Comparison of ENCODE assay signal across 21 cellular contexts in the genomic region with DNA sequence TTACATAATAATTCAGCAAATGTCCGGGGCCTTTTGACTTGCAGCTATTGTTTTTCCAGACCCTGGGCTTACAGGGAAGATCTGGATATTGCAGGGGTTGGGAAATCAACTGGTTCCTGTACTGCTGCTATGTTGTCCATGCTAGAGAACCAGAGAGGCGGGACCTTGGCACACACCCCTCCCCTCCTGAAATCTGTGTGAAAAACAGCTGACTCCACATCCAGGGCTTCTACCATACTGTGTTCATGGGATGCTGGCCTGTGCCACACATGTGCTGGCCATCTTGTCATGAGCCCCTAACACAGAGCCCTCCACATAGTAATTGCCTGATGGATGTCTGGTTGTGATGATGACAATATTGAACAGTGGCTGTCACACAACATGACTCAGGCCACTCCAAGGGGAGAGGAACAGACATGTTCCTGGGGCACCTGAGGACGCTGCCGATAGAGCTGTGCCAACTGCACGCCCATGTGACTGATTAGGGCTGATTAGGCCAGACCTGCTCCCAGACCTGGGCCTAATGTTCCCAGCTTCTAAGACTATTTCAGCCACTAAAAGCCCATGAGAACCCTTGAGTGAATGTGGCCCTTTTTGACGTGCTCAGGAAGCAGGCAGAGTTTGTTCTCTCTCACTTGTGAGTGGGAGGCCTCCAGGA. TPM values are rescaled to one million over a fixed set of nuclear protein-coding genes. Genes with fewer than 3 reads are reported as not detected.
DNase-seq lines count a peak whose midpoint lies in the region; ATAC-seq and TF ChIP-seq lines count a peak whose summit lies in the region.
"Had no signal": no experiment of that assay in that cellular context is flagged by ENCODE, and none has a peak within 500 bp of the region (broad histone marks: within the 10 kb centered on the region; RNA-seq: fewer than 3 reads in every experiment).

No MANE protein-coding gene starts in this region.

- POLR2A ChIA-PET in activated CD8-positive, alpha-beta T cell treated with anti-CD3 and anti-CD28 coated beads, Interleukin-2, amount 10 ng/mL, durations not matched to agents 7 days and 5 days (lab: Charles Lee) = interaction anchor here (0.8 to 1.4 kb wide), 3 partner anchors 10 to 31 kb away, joined by 3 to 4 read pairs (median 4); no protein-coding TSS in a partner anchor

- no peaks in the 10 kb centered on the region for H3K27me3 Mint-ChIP-seq in activated CD8-positive, alpha-beta T cell treated with anti-CD3 and anti-CD28 coated beads, Interleukin-2, amount 10 ng/mL, durations not matched to agents 7 days and 5 days (ENCODE audit: low read depth)
- H3K27me3 Mint-ChIP-seq: naive thymus-derived CD8-positive, alpha-beta T cell had no signal

- no peak for TF ChIP-seq POLR2A in suprapubic skin (IDR thresholded peaks at IDR 0.05)

- H3K4me3 Mint-ChIP-seq in activated CD8-positive, alpha-beta T cell treated with anti-CD3 and anti-CD28 coated beads, Interleukin-2, amount 10 ng/mL, durations not matched to agents 7 days and 5 days = no peak overlapping the region
- H3K4me3 Mint-ChIP-seq: activated CD8-positive, alpha-beta memory T cell treated with anti-CD3 and anti-CD28 coated beads, Interleukin-2, amount 10 ng/mL, durations not matched to agents 7 days and 5 days had no signal

- H3K36me3 Mint-ChIP-seq in activated CD8-positive, alpha-beta T cell treated with anti-CD3 and anti-CD28 coated beads, Interleukin-2, amount 10 ng/mL, durations not matched to agents 7 days and 5 days (ENCODE audit: low read depth) = no peaks in the 10 kb centered on the region
- H3K36me3 Mint-ChIP-seq: activated CD8-positive, alpha-beta memory T cell treated with anti-CD3 and anti-CD28 coated beads, Interleukin-2, amount 10 ng/mL, durations not matched to agents 7 days and 5 days; naive thymus-derived CD8-positive, alpha-beta T cell; stimulated activated naive B cell treated with anti-CD40 and anti-IgM and Interleukin-4, amounts not matched to agents 10 μg/mL and 1 μg/mL and 100 μg/mL, for 72 hours had no signal

- peaks cover 11% of the 10 kb centered on the region for H3K4me1 Mint-ChIP-seq in activated CD8-positive, alpha-beta T cell treated with anti-CD3 and anti-CD28 coated beads, Interleukin-2, amount 10 ng/mL, durations not matched to agents 7 days and 5 days (ENCODE audit: low read depth)

- H3K27ac Mint-ChIP-seq in activated CD8-positive, alpha-beta T cell treated with anti-CD3 and anti-CD28 coated beads, Interleukin-2, amount 10 ng/mL, durations not matched to agents 7 days and 5 days = no peak overlapping the region
- H3K27ac Mint-ChIP-seq: activated CD8-positive, alpha-beta memory T cell treated with anti-CD3 and anti-CD28 coated beads, Interleukin-2, amount 10 ng/mL, durations not matched to agents 7 days and 5 days; T-helper 2 cell treated with Interferon-gamma antibody and Interleukin-4, amounts not matched to agents 5 μg/mL and 100 μg/mL, for 36 hours had no signal

- TF ChIP-seq EP300 in suprapubic skin (IDR thresholded peaks at IDR 0.05) = no peak

- peak overlapping the region; percentile 62 for H3K27ac ChIP-seq in epithelial cell of prostate
- peak overlapping the region; percentile 78 for H3K27ac ChIP-seq in suprapubic skin

- H3K4me3 ChIP-seq in suprapubic skin = no peak overlapping the region
- H3K4me3 ChIP-seq: colonic mucosa, prostate gland had no signal

- peak; percentile 71 for ATAC-seq in left lobe of liver
- ATAC-seq in activated CD8-positive, alpha-beta T cell treated with anti-CD3 and anti-CD28 coated beads, Interleukin-2, amount 10 ng/mL, durations not matched to agents 7 days and 5 days = no peak
- no peak for ATAC-seq in GM19351 (IDR thresholded peaks at IDR 0.05; ENCODE audit: unreplicated experiment)
- ATAC-seq in HG03520 (IDR thresholded peaks at IDR 0.05; ENCODE audit: unreplicated experiment) = no peak

- no peaks in the 10 kb centered on the region for H3K27me3 ChIP-seq in suprapubic skin
- H3K27me3 ChIP-seq: colonic mucosa, gastroesophageal sphincter had no signal

- TF ChIP-seq CTCF in suprapubic skin (IDR thresholded peaks at IDR 0.05) = no peak

- no peaks in the 10 kb centered on the region for H3K36me3 ChIP-seq in suprapubic skin
- H3K36me3 ChIP-seq: colonic mucosa, gastroesophageal sphincter, prostate gland had no signal

- DNase-seq in NCI-H82 (lab: John Stamatoyannopoulos, UW) = peak; percentile 27
- no peak for DNase-seq in NCI-H82 treated with DMSO at 0.1 percent for 48 hours (lab: John Stamatoyannopoulos, UW; ENCODE audit: unreplicated experiment)
- DNase-seq in epithelial cell of prostate (ENCODE audit: low read depth, low spot score) = no peak
- peak; percentile 73 for DNase-seq in left lobe of liver (ENCODE audit: low spot score)
- DNase-seq in suprapubic skin (ENCODE audit: low spot score in 2 of 2) = no peak
- DNase-seq in activated CD8-positive, alpha-beta T cell treated with anti-CD3 and anti-CD28 coated beads, Interleukin-2, amount 10 ng/mL, durations not matched to agents 7 days and 5 days = no peak
- DNase-seq: activated CD4-positive, alpha-beta T cell treated with anti-CD3 and anti-CD28 coated beads for 1 hour; activated CD8-positive, alpha-beta memory T cell treated with anti-CD3 and anti-CD28 coated beads, Interleukin-2, amount 10 ng/mL, durations not matched to agents 7 days and 5 days; activated effector memory CD4-positive, alpha-beta T cell treated with anti-CD3 and anti-CD28 coated beads, Interleukin-2, amount 50 U/mL, for 16 hours; colonic mucosa; naive thymus-derived CD8-positive, alpha-beta T cell; NCI-H187; NCI-H446 treated with DMSO at 0.1 percent for 48 hours; SIG-M5; stimulated activated naive B cell treated with anti-CD40 and anti-IgM and Interleukin-4, amounts not matched to agents 10 μg/mL and 1 μg/mL and 100 μg/mL, for 72 hours had no signal

- WGBS in suprapubic skin = 78% methylated on average over 3 of the region's 6 CpGs

- H3K9me3 Mint-ChIP-seq in activated CD8-positive, alpha-beta T cell treated with anti-CD3 and anti-CD28 coated beads, Interleukin-2, amount 10 ng/mL, durations not matched to agents 7 days and 5 days (ENCODE audit: insufficient read depth) = no peaks in the 10 kb centered on the region
- H3K9me3 Mint-ChIP-seq: naive thymus-derived CD8-positive, alpha-beta T cell; stimulated activated naive B cell treated with anti-CD40 and anti-IgM and Interleukin-4, amounts not matched to agents 10 μg/mL and 1 μg/mL and 100 μg/mL, for 72 hours; T-helper 2 cell treated with Interferon-gamma antibody and Interleukin-4, amounts not matched to agents 5 μg/mL and 100 μg/mL, for 36 hours had no signal

- CTCF ChIA-PET in activated CD8-positive, alpha-beta T cell treated with anti-CD3 and anti-CD28 coated beads, Interleukin-2, amount 10 ng/mL, durations not matched to agents 7 days and 5 days (lab: Charles Lee) = interaction anchor here (1.2 to 3.7 kb wide), 3 partner anchors 12 to 406 kb away, joined by 3 to 39 read pairs (median 17); partner anchors contain the start of gene SLC25A5

- peaks cover 14% of the 10 kb centered on the region for H3K4me1 ChIP-seq in suprapubic skin
- H3K4me1 ChIP-seq: colonic mucosa, prostate gland had no signal

- no peaks in the 10 kb centered on the region for H3K9me3 ChIP-seq in suprapubic skin
- H3K9me3 ChIP-seq: A549, colonic mucosa, gastroesophageal sphincter, prostate gland had no signal

RNA-seq across cellular contexts. Expression of gene SLC25A5, which starts 13.1 kb away (rescaled TPM):
- total RNA-seq in left lobe of liver = 208 TPM
- total RNA-seq in suprapubic skin = 100 to 1,000 TPM; 177 to 516 (median 455) TPM
- 100 to 1,000 TPM; 557 to 572 TPM for total RNA-seq in activated CD8-positive, alpha-beta T cell treated with anti-CD3 and anti-CD28 coated beads, Interleukin-2, amount 10 ng/mL, durations not matched to agents 7 days and 5 days

Comparison
In these comparisons a context has a peak if more than half of its experiments do, and no peak if none do; other contexts are left out.
1. DNase-seq: peak in NCI-H82 (single experiment) and left lobe of liver (single experiment); none in NCI-H82 treated with DMSO at 0.1 percent for 48 hours (single experiment), epithelial cell of prostate (single experiment), suprapubic skin (0 of 2) and activated CD8-positive, alpha-beta T cell treated with anti-CD3 and anti-CD28 coated beads, Interleukin-2, amount 10 ng/mL, durations not matched to agents 7 days and 5 days (single experiment).